In the genomic region with DNA sequence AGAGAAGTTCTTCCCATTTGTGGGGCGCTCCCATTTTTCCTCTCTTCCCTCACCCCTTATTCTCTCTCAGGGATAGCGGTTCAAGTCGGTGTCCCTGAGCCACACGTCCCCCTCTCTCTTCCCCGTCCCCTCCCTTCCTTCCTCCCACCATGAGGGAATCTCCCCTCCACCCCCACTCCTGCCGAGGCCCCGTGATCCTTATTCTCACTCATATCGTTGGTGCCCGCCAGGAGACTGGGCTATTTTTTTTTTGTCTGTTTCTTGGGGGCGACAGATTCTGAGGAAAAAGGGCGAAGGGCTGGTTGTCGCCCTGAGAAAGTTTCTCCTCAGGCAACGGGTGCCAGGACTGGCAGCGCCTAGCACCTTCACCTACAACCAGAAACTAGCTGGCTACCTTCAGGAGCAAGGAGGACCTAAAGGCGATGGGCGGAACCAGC, we compare ENCODE assay signal across 1 cellular context.
TF ChIP-seq lines count a peak whose summit lies in the region.

No MANE protein-coding gene starts in this region.

TF ChIP-seq in IMR-90, 13 proteins besides CTCF, POLR2A, EP300 and RAD21 (continued from another document):
- TF ChIP-seq, protein P1, sequence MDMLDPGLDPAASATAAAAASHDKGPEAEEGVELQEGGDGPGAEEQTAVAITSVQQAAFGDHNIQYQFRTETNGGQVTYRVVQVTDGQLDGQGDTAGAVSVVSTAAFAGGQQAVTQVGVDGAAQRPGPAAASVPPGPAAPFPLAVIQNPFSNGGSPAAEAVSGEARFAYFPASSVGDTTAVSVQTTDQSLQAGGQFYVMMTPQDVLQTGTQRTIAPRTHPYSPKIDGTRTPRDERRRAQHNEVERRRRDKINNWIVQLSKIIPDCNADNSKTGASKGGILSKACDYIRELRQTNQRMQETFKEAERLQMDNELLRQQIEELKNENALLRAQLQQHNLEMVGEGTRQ (IDR thresholded peaks at IDR 0.05; ENCODE audit: low read depth, low read length): no peak
- no peak for TF ChIP-seq RCOR1 (IDR thresholded peaks at IDR 0.05; ENCODE audit: insufficient replicate concordance, low read length)
- TF ChIP-seq MAFK (IDR thresholded peaks at IDR 0.05; ENCODE audit: low read depth, low read length): no peak
